Comparison of ENCODE assay signal across 14 cellular contexts in the genomic region with DNA sequence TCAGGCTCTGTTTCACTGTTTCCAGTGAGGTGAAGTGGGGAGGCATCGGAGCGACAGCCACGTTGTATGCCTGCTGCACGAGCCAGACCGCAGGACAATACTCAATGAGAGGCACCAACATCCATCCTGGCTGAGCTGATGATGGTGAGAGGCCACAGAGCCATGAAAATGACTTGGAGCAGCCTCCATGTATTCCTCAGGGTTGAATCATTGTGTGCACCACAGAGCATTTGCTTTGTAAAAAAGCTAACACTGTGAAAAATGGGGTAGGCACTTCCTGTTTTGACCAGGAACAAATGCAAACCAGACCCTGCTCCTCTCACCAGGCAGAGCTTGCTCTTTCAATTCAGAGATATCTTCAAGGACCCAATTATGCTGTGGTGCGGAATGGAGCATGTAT.
DNase-seq lines count a peak whose midpoint lies in the region; ATAC-seq lines count a peak whose summit lies in the region.
"Had no signal": no experiment of that assay in that cellular context is flagged by ENCODE, and none has a peak within 500 bp of the region (broad histone marks: within the 10 kb centered on the region; RNA-seq: fewer than 3 reads in every experiment).

No MANE protein-coding gene starts in this region.

- peaks cover 52 to 56% of the 10 kb centered on the region in 2 donors for H3K4me1 Mint-ChIP-seq in immature natural killer cell

- DNase-seq in AG20443 (ENCODE audit: low spot score), result peak; percentile 85
- DNase-seq in HT1080 (ENCODE audit: low read depth), result peak; percentile 38
- DNase-seq in amniotic epithelial cell (ENCODE audit: low read depth), result peak; percentile 44
- no peak for DNase-seq in immature natural killer cell
- DNase-seq in stimulated activated CD4-positive, alpha-beta T cell treated with anti-CD3 and anti-CD28 coated beads, Interleukin-12 subunit alpha, Interleukin-12 subunit beta, amount 100 ng/mL, for 4 hours, result no peak
- DNase-seq in posterior vena cava (ENCODE audit: low spot score), result no peak
- DNase-seq in sciatic nerve (ENCODE audit: low spot score), result no peak
- DNase-seq in AG08396 (ENCODE audit: low spot score), result no peak
- DNase-seq: activated CD4-positive, CD25-positive, alpha-beta regulatory T cell treated with anti-CD3 and anti-CD28 coated beads, Interleukin-2, amount 50 U/mL, for 72 hours; activated T-cell treated with anti-CD3 and anti-CD28 coated beads, Interleukin-2, amount 50 U/mL, for 48 hours; aorta; NCI-H1436 treated with DMSO at 0.1 percent for 48 hours; NCI-H524 treated with DMSO at 0.1 percent for 48 hours had no signal

- peaks cover 8 to 13% (median 11%) of the 10 kb centered on the region in 3 donors for H3K36me3 Mint-ChIP-seq in immature natural killer cell

- intact Hi-C loops in posterior vena cava (cut with DNase I), result no loop called here
- intact Hi-C loops in sciatic nerve (cut with DNase I), result no loop called here

- H3K9me3 Mint-ChIP-seq in immature natural killer cell, result peaks cover 0 to 14% (median 7%) of the 10 kb centered on the region in 6 donors

- H3K27me3 Mint-ChIP-seq in immature natural killer cell (ENCODE audit: low read depth in 3 of 3), result peaks cover 2 to 6% (median 6%) of the 10 kb centered on the region in 3 donors

- H3K27ac Mint-ChIP-seq in immature natural killer cell, result no peak overlapping the region
- H3K27ac Mint-ChIP-seq: stimulated activated naive CD8-positive, alpha-beta T cell treated with anti-CD3 and anti-CD28 coated beads, Interleukin-15, Interleukin-2, amounts not matched to agents 100 ng/mL and 50 ng/mL, for 24 hours had no signal

- peak overlapping the region in 3 of 5 donors; percentile 9 to 11 (median 11) for H3K4me3 Mint-ChIP-seq in immature natural killer cell
- H3K4me3 Mint-ChIP-seq: stimulated activated naive CD8-positive, alpha-beta T cell treated with anti-CD3 and anti-CD28 coated beads, Interleukin-15, Interleukin-2, amounts not matched to agents 100 ng/mL and 50 ng/mL, for 24 hours had no signal

- ATAC-seq in sciatic nerve, result no peak

Comparison
In these comparisons a context has a peak if more than half of its experiments do, and no peak if none do; other contexts are left out.
1. DNase-seq: peak in AG20443 (single experiment), HT1080 (single experiment) and amniotic epithelial cell (single experiment); none in immature natural killer cell (0 of 3), stimulated activated CD4-positive, alpha-beta T cell treated with anti-CD3 and anti-CD28 coated beads, Interleukin-12 subunit alpha, Interleukin-12 subunit beta, amount 100 ng/mL, for 4 hours (single experiment), posterior vena cava (single experiment), sciatic nerve (single experiment) and AG08396 (single experiment).